ENCODE assay signal across 24 cellular contexts in the genomic region with DNA sequence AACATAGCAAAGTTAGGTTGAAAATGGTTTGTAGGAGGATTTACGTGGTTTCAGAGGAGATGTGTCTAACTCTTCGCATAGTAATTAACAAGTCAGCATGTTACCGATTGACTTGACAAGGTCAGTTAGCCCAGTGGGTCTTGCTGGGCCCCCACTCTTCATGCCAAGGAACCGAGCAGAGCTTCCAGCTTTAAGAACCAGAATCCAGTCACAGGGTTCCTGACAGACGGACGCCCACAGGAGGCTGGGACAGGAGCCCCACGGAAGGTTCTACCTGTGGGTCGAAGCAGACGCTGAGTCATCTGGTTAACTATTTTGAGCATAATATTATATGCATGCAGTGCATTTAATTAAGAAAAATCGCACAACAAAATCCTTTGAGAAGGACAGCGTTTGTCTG.
"Had no signal": no experiment of that assay in that cellular context is flagged by ENCODE, and none has a peak within 500 bp of the region (broad histone marks: within the 10 kb centered on the region; RNA-seq: fewer than 3 reads in every experiment).

No MANE protein-coding gene starts in this region.

- H3K27me3 ChIP-seq: adrenal gland, body of pancreas, right atrium auricular region had no signal

- H3K27ac Mint-ChIP-seq: activated naive CD8-positive, alpha-beta T cell treated with anti-CD3 and anti-CD28 coated beads for 36 hours; activated T-cell treated with anti-CD3 and anti-CD28 coated beads, Interleukin-2, amount 50 U/mL, for 24 hours; naive thymus-derived CD8-positive, alpha-beta T cell had no signal

- H3K9me3 Mint-ChIP-seq: activated naive CD8-positive, alpha-beta T cell treated with anti-CD3 and anti-CD28 coated beads for 36 hours; activated T-cell treated with anti-CD3 and anti-CD28 coated beads, Interleukin-2, amount 50 U/mL, for 24 hours; neural crest cell had no signal

- ATAC-seq: activated CD4-positive, CD25-positive, alpha-beta regulatory T cell treated with anti-CD3 and anti-CD28 coated beads, Interleukin-2, amount 50 U/mL, for 24 hours; body of pancreas; gastroesophageal sphincter; left colon; naive thymus-derived CD8-positive, alpha-beta T cell had no signal

- DNase-seq: activated CD4-positive, alpha-beta T cell treated with anti-CD3 and anti-CD28 coated beads for 48 hours; activated CD4-positive, alpha-beta T cell treated with anti-CD3 and anti-CD28 coated beads, Interleukin-2, amount 50 U/mL, for 48 hours; activated CD8-positive, alpha-beta memory T cell treated with anti-CD3 and anti-CD28 coated beads, Interleukin-2, amount 50 U/mL, for 48 hours; activated naive CD4-positive, alpha-beta T cell; activated naive CD8-positive, alpha-beta T cell treated with anti-CD3 and anti-CD28 coated beads for 36 hours; activated T-cell treated with anti-CD3 and anti-CD28 coated beads, Interleukin-2, amount 50 U/mL, for 24 hours; adrenal gland; aorta; body of pancreas; cerebellar nuclear complex; colonic mucosa; effector CD8-positive, alpha-beta T cell; hippocampal formation; left colon; naive thymus-derived CD8-positive, alpha-beta T cell; stimulated activated CD4-positive, alpha-beta T cell treated with anti-CD3 and anti-CD28 coated beads, Interleukin-2, amount 100 ng/mL, for 48 hours; stimulated activated naive CD4-positive, alpha-beta T cell treated with Interleukin-2 at 50 U/mL for 16 hours had no signal

- H3K36me3 Mint-ChIP-seq: activated naive CD8-positive, alpha-beta T cell treated with anti-CD3 and anti-CD28 coated beads for 36 hours; naive thymus-derived CD8-positive, alpha-beta T cell had no signal

- H3K4me1 ChIP-seq: parathyroid adenoma had no signal

- H3K79me2 ChIP-seq: parathyroid adenoma had no signal

- H3K4me3 ChIP-seq: adrenal gland, body of pancreas, colonic mucosa, gastroesophageal sphincter, right atrium auricular region, SK-N-MC, tibial artery had no signal

- H3K4me3 Mint-ChIP-seq: activated naive CD8-positive, alpha-beta T cell treated with anti-CD3 and anti-CD28 coated beads for 36 hours; activated T-cell treated with anti-CD3 and anti-CD28 coated beads, Interleukin-2, amount 50 U/mL, for 24 hours; naive thymus-derived CD8-positive, alpha-beta T cell; neural crest cell had no signal

- H3K36me3 ChIP-seq: adrenal gland, colonic mucosa, gastroesophageal sphincter, right atrium auricular region, tibial artery had no signal

- H3K9ac ChIP-seq: parathyroid adenoma had no signal

- H3K9me3 ChIP-seq: adrenal gland, body of pancreas, colonic mucosa, gastroesophageal sphincter, right atrium auricular region, tibial artery had no signal

- H3K27ac ChIP-seq: adrenal gland, body of pancreas, colonic mucosa, gastroesophageal sphincter, parathyroid adenoma, right atrium auricular region, SK-N-MC, tibial artery had no signal

- H2AFZ ChIP-seq: parathyroid adenoma had no signal
